14 cellular contexts compared by ENCODE assay signal in the genomic region with DNA sequence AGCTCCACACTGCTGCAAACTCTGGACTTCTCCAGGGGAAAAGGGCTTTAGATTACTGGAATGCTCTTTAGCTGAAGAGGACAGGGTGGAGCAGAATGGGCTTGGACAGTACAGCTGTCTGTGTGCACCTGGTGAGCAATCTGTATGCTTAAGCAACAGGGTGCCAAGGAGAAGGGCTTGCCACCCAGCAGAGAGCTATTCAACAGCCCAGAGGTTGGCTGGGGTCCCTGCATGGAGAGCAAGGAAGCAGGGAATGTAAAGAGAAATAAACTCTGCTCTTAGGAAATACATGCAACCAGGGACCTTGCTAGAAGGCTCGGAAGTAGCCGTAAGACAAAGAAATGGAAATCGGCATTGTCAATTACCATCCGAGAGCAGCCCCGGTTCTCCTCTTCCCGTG. TPM values are rescaled to one million over a fixed set of nuclear protein-coding genes. Genes with fewer than 3 reads are reported as not detected.
A peak's percentile ranks its signal among the peaks of the same experiment; 100 is the strongest.
DNase-seq lines count a peak whose midpoint lies in the region; ATAC-seq and TF ChIP-seq lines count a peak whose summit lies in the region.
"Had no signal": no experiment of that assay in that cellular context is flagged by ENCODE, and none has a peak within 500 bp of the region (broad histone marks: within the 10 kb centered on the region; RNA-seq: fewer than 3 reads in every experiment).

No MANE protein-coding gene starts in this region.

- H3K27me3 ChIP-seq in left ventricle myocardium inferior (ENCODE audit: low read depth): no peaks in the 10 kb centered on the region
- H3K27me3 ChIP-seq in thoracic aorta (replicated peaks; ENCODE audit: insufficient read depth): no peaks in the 10 kb centered on the region
- H3K27me3 ChIP-seq: SJCRH30 had no signal

- TF ChIP-seq CTCF in left ventricle myocardium inferior (IDR thresholded peaks at IDR 0.05; ENCODE audit: borderline replicate concordance) (no peak), thoracic aorta (IDR thresholded peaks at IDR 0.05) (no peak)

- no peak overlapping the region for H3K4me3 ChIP-seq in left ventricle myocardium inferior
- H3K4me3 ChIP-seq in thoracic aorta: no peak overlapping the region
- H3K4me3 ChIP-seq: prostate gland, SJCRH30 had no signal

- H3K27ac ChIP-seq in left ventricle myocardium inferior (replicated peaks): peak overlapping the region; percentile 86
- H3K27ac ChIP-seq in thoracic aorta: peak overlapping the region; percentile 75
- H3K27ac ChIP-seq: prostate gland, SJCRH30, WERI-Rb-1 had no signal

- H3K9me3 ChIP-seq in left ventricle myocardium inferior (replicated peaks) (no peaks in the 10 kb centered on the region), thoracic aorta (no peaks in the 10 kb centered on the region)
- H3K9me3 ChIP-seq: prostate gland, SJCRH30 had no signal

- H3K36me3 ChIP-seq in left ventricle myocardium inferior: peaks cover 48% of the 10 kb centered on the region
- H3K36me3 ChIP-seq in thoracic aorta: peaks cover 5% of the 10 kb centered on the region
- H3K36me3 ChIP-seq: prostate gland had no signal

- intact Hi-C loops in left ventricle myocardium inferior (cut with micrococcal nuclease): no loop called here

- ATAC-seq in thoracic aorta (ENCODE audit: insufficient number of reproducible peaks, low FRiP score, low read depth) (no peak), HG02870 (IDR thresholded peaks at IDR 0.05; ENCODE audit: unreplicated experiment) (no peak), HG02884 (IDR thresholded peaks at IDR 0.05; ENCODE audit: unreplicated experiment) (no peak)

- peak; percentile 87 for DNase-seq in NCI-H1417 treated with DMSO at 0.1 percent for 48 hours (lab: John Stamatoyannopoulos, UW)
- peak; percentile 87 for DNase-seq in NCI-H774 (lab: John Stamatoyannopoulos, UW)
- no peak for DNase-seq in left ventricle myocardium inferior
- no peak for DNase-seq in thoracic aorta (ENCODE audit: low spot score)
- no peak for DNase-seq in T-helper 1 cell
- DNase-seq: activated CD8-positive, alpha-beta memory T cell treated with anti-CD3 and anti-CD28 coated beads, Interleukin-2, amount 50 U/mL, for 4 hours; CD8-positive, alpha-beta memory T cell; dermis blood vessel endothelial cell; glutamatergic neuron; SJCRH30; WERI-Rb-1 had no signal

- peaks cover 94% of the 10 kb centered on the region for H3K4me1 ChIP-seq in left ventricle myocardium inferior
- H3K4me1 ChIP-seq in thoracic aorta (ENCODE audit: control insufficient read depth in 1 of 2, low read depth in 2 of 2): peaks cover 16 to 68% of the 10 kb centered on the region in 2 donors
- H3K4me1 ChIP-seq: prostate gland had no signal

RNA-seq across cellular contexts. Expression of a gene that starts 53.0 kb away (rescaled TPM):
- total RNA-seq in left ventricle myocardium inferior (59.6 TPM), thoracic aorta (100 to 1,000 TPM; 157 to 208 TPM)

Comparison
In these comparisons a context has a peak if more than half of its experiments do, and no peak if none do; other contexts are left out.
1. DNase-seq: peak in NCI-H1417 treated with DMSO at 0.1 percent for 48 hours (single experiment) and NCI-H774 (single experiment); none in left ventricle myocardium inferior (single experiment), thoracic aorta (single experiment) and T-helper 1 cell (0 of 5).